1 cellular context compared by ENCODE assay signal in the genomic region with DNA sequence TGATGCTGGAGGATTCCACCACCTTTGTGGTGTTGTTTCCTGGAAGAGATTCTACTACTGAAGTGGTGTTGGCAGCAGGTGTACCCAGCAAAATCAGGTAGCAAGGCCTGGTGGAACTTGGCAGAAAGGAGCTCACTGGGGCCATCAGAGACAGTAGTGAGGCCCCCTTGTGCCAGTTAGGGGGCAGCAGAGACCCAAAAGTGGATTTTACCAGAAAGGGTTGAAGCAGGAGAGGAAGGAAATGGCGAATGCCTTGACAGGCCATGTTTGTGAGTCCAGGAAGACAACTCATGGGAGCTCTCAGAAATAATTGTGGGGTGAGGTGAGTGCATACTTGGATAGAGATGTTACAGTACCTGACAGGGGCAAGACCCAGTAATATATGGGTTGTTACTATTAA.
TF ChIP-seq lines count a peak whose summit lies in the region.

No MANE protein-coding gene starts in this region.

TF ChIP-seq in WTC11, 78 proteins besides CTCF, POLR2A, EP300 and RAD21 (continued from another document):
- TF ChIP-seq, protein P1, sequence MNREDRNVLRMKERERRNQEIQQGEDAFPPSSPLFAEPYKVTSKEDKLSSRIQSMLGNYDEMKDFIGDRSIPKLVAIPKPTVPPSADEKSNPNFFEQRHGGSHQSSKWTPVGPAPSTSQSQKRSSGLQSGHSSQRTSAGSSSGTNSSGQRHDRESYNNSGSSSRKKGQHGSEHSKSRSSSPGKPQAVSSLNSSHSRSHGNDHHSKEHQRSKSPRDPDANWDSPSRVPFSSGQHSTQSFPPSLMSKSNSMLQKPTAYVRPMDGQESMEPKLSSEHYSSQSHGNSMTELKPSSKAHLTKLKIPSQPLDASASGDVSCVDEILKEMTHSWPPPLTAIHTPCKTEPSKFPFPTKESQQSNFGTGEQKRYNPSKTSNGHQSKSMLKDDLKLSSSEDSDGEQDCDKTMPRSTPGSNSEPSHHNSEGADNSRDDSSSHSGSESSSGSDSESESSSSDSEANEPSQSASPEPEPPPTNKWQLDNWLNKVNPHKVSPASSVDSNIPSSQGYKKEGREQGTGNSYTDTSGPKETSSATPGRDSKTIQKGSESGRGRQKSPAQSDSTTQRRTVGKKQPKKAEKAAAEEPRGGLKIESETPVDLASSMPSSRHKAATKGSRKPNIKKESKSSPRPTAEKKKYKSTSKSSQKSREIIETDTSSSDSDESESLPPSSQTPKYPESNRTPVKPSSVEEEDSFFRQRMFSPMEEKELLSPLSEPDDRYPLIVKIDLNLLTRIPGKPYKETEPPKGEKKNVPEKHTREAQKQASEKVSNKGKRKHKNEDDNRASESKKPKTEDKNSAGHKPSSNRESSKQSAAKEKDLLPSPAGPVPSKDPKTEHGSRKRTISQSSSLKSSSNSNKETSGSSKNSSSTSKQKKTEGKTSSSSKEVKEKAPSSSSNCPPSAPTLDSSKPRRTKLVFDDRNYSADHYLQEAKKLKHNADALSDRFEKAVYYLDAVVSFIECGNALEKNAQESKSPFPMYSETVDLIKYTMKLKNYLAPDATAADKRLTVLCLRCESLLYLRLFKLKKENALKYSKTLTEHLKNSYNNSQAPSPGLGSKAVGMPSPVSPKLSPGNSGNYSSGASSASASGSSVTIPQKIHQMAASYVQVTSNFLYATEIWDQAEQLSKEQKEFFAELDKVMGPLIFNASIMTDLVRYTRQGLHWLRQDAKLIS (CRISPR knock-in tag; IDR thresholded peaks at IDR 0.05; ENCODE audit: borderline replicate concordance) = no peak
- TF ChIP-seq ZNF138 (CRISPR knock-in tag; conservative IDR thresholded peaks at IDR 0.05) = no peak
- TF ChIP-seq, protein P2, sequence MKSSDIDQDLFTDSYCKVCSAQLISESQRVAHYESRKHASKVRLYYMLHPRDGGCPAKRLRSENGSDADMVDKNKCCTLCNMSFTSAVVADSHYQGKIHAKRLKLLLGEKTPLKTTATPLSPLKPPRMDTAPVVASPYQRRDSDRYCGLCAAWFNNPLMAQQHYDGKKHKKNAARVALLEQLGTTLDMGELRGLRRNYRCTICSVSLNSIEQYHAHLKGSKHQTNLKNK (CRISPR knock-in tag; IDR thresholded peaks at IDR 0.05) = no peak
- TF ChIP-seq FOXP1 (CRISPR knock-in tag; IDR thresholded peaks at IDR 0.05; ENCODE audit: borderline replicate concordance) = no peak
- no peak for TF ChIP-seq CBFB (CRISPR knock-in tag; IDR thresholded peaks at IDR 0.05; ENCODE audit: low read depth)
- TF ChIP-seq, protein P3, sequence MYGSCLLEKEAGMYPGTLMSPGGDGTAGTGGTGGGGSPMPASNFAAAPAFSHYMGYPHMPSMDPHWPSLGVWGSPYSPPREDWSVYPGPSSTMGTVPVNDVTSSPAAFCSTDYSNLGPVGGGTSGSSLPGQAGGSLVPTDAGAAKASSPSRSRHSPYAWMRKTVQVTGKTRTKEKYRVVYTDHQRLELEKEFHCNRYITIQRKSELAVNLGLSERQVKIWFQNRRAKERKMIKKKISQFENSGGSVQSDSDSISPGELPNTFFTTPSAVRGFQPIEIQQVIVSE (CRISPR knock-in tag; IDR thresholded peaks at IDR 0.05; ENCODE audit: borderline replicate concordance) = no peak
- no peak for TF ChIP-seq NR3C1 (CRISPR knock-in tag; conservative IDR thresholded peaks at IDR 0.05; ENCODE audit: low read depth)
- TF ChIP-seq, protein P4, sequence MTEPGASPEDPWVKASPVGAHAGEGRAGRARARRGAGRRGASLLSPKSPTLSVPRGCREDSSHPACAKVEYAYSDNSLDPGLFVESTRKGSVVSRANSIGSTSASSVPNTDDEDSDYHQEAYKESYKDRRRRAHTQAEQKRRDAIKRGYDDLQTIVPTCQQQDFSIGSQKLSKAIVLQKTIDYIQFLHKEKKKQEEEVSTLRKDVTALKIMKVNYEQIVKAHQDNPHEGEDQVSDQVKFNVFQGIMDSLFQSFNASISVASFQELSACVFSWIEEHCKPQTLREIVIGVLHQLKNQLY (CRISPR knock-in tag; IDR thresholded peaks at IDR 0.05) = no peak
- TF ChIP-seq GRHL2 (CRISPR knock-in tag; IDR thresholded peaks at IDR 0.05; ENCODE audit: insufficient replicate concordance, severe bottlenecking) = no peak
